In genomic region chr17:2571523-2572303, GRCh38 we compare ENCODE assay signal across 1 cellular context.
TF ChIP-seq lines count a peak whose summit lies in the region.

No MANE protein-coding gene starts in this region.

TF ChIP-seq in K562, 482 proteins besides CTCF, POLR2A, EP300 and RAD21 (continued from another document):
- TF ChIP-seq ZHX1 (conservative IDR thresholded peaks at IDR 0.05; ENCODE audit: low read length) = no peak
